ENCODE assay signal across 20 cellular contexts in genomic region chr18:36303203-36303844, GRCh38. TPM values are rescaled to one million over a fixed set of nuclear protein-coding genes. Genes with fewer than 3 reads are reported as not detected.
"Had no signal": no experiment of that assay in that cellular context is flagged by ENCODE, and none has a peak within 500 bp of the region (broad histone marks: within the 10 kb centered on the region; RNA-seq: fewer than 3 reads in every experiment).

No MANE protein-coding gene starts in this region.

- H3K27ac ChIP-seq: adrenal gland, esophagus squamous epithelium, hepatocyte, neutrophil, parathyroid adenoma, transverse colon had no signal

- H3K27me3 ChIP-seq: adrenal gland had no signal

- H3K4me3 Mint-ChIP-seq: activated T-cell treated with anti-CD3 and anti-CD28 coated beads, Interleukin-2, amount 50 U/mL, for 72 hours; dendritic cell treated with granulocyte-macrophage colony-stimulating factor and Interleukin-4, amounts not matched to agents 40 ng/mL and 50 ng/mL, for 4 days; naive B cell; T-helper 1 cell treated with Interleukin-12 subunit alpha and Interleukin-12 subunit beta and Interleukin-4 antibody, amounts not matched to agents 30 μg/mL and 1 μg/mL, for 36 hours had no signal

- DNase-seq: activated CD4-positive, CD25-positive, alpha-beta regulatory T cell treated with anti-CD3 and anti-CD28 coated beads, Interleukin-2, amount 50 U/mL, for 72 hours; activated CD8-positive, alpha-beta memory T cell treated with anti-CD3 and anti-CD28 coated beads for 24 hours; activated gamma-delta T cell; activated T-cell treated with anti-CD3 and anti-CD28 coated beads, Interleukin-2, amount 50 U/mL, for 72 hours; adrenal gland; effector CD8-positive, alpha-beta T cell; esophagus squamous epithelium; mammary epithelial cell; naive B cell; stimulated activated CD4-positive, alpha-beta T cell treated with anti-CD3 and anti-CD28 coated beads, Interleukin-2, amount 100 ng/mL, for 24 hours; stimulated activated naive CD4-positive, alpha-beta T cell treated with Interleukin-2 at 50 U/mL for 16 hours; transverse colon had no signal

- H3K4me2 ChIP-seq: hepatocyte had no signal

- H3K36me3 Mint-ChIP-seq: activated naive CD4-positive, alpha-beta T cell treated with anti-CD3 and anti-CD28 coated beads, Interleukin-2, amount 50 U/mL, for 72 hours; naive B cell had no signal

- H3K79me2 ChIP-seq: hepatocyte, parathyroid adenoma had no signal

- H3K9me3 Mint-ChIP-seq: activated naive CD4-positive, alpha-beta T cell treated with anti-CD3 and anti-CD28 coated beads, Interleukin-2, amount 50 U/mL, for 72 hours; activated T-cell treated with anti-CD3 and anti-CD28 coated beads, Interleukin-2, amount 50 U/mL, for 72 hours; dendritic cell treated with granulocyte-macrophage colony-stimulating factor and Interleukin-4, amounts not matched to agents 40 ng/mL and 50 ng/mL, for 4 days; naive B cell; T-helper 1 cell treated with Interleukin-12 subunit alpha and Interleukin-12 subunit beta and Interleukin-4 antibody, amounts not matched to agents 30 μg/mL and 1 μg/mL, for 36 hours had no signal

- H2AFZ ChIP-seq: hepatocyte, parathyroid adenoma had no signal

- H3K4me3 ChIP-seq: adrenal gland, esophagus squamous epithelium, hepatocyte, transverse colon had no signal

- ATAC-seq: activated naive CD4-positive, alpha-beta T cell treated with anti-CD3 and anti-CD28 coated beads, Interleukin-2, amount 50 U/mL, for 72 hours; activated T-cell treated with anti-CD3 and anti-CD28 coated beads, Interleukin-2, amount 50 U/mL, for 72 hours; left lobe of liver had no signal

- H3K9me3 ChIP-seq: adrenal gland, esophagus squamous epithelium, neutrophil, transverse colon had no signal

- H3K36me3 ChIP-seq: adrenal gland, esophagus squamous epithelium, neutrophil, transverse colon had no signal

- H3K9ac ChIP-seq: parathyroid adenoma had no signal

- H3K27ac Mint-ChIP-seq: activated naive CD4-positive, alpha-beta T cell treated with anti-CD3 and anti-CD28 coated beads, Interleukin-2, amount 50 U/mL, for 72 hours; activated T-cell treated with anti-CD3 and anti-CD28 coated beads, Interleukin-2, amount 50 U/mL, for 72 hours; dendritic cell treated with granulocyte-macrophage colony-stimulating factor and Interleukin-4, amounts not matched to agents 40 ng/mL and 50 ng/mL, for 4 days; naive B cell; T-helper 1 cell treated with Interleukin-12 subunit alpha and Interleukin-12 subunit beta and Interleukin-4 antibody, amounts not matched to agents 30 μg/mL and 1 μg/mL, for 36 hours had no signal

RNA-seq across cellular contexts. Expression of gene FHOD3, which starts 5.8 kb away (rescaled TPM):
- total RNA-seq: activated naive CD4-positive, alpha-beta T cell treated with anti-CD3 and anti-CD28 coated beads, Interleukin-2, amount 50 U/mL, for 72 hours; mononuclear cell had no signal
